In genomic region chr2:239380831-239381708, GRCh38 we compare ENCODE assay signal across 8 cellular contexts. TPM values are rescaled to one million over a fixed set of nuclear protein-coding genes. Genes with fewer than 3 reads are reported as not detected.
A peak's percentile ranks its signal among the peaks of the same experiment; 100 is the strongest.
DNase-seq lines count a peak whose midpoint lies in the region; ATAC-seq and TF ChIP-seq lines count a peak whose summit lies in the region.

No MANE protein-coding gene starts in this region.

- POLR2A ChIA-PET in HEK293T (lab: Yijun Ruan, JAX) = no interaction called here

- H3K36me3 Mint-ChIP-seq in activated T-helper 1 cell treated with anti-CD3 and anti-CD28 coated beads, Interleukin-12 subunit alpha, Interleukin-12 subunit beta, Interleukin-2, Interleukin-4 antibody, amounts not matched to agents 30 ng/mL and 10 ng/mL and 1 ng/mL, durations not matched to agents 14 hours and 24 hours and 36 hours (ENCODE audit: low read depth) = peaks cover 27% of the 10 kb centered on the region
- H3K36me3 Mint-ChIP-seq in memory B cell = peaks cover 3% of the 10 kb centered on the region
- H3K36me3 Mint-ChIP-seq in progenitor cell of endocrine pancreas (ENCODE audit: insufficient read depth) = peaks cover 2% of the 10 kb centered on the region

- peak; percentile 64 for DNase-seq in activated T-helper 1 cell treated with anti-CD3 and anti-CD28 coated beads, Interleukin-12 subunit alpha, Interleukin-12 subunit beta, Interleukin-2, Interleukin-4 antibody, amounts not matched to agents 30 ng/mL and 10 ng/mL and 1 ng/mL, durations not matched to agents 14 hours and 24 hours and 36 hours (ENCODE audit: low spot score)
- DNase-seq in memory B cell (ENCODE audit: low spot score in 2 of 2) = peak; percentile 52 to 63
- DNase-seq in stimulated activated naive CD8-positive, alpha-beta T cell treated with anti-CD3 and anti-CD28 coated beads, Interleukin-15, amount 100 ng/mL, for 72 hours = peak in 1 of 2 donors; percentile 50
- DNase-seq in HEK293T (ENCODE audit: extremely low spot score) = no peak
- no peak for DNase-seq in NCI-H128 (lab: John Stamatoyannopoulos, UW; ENCODE audit: unreplicated experiment)
- no peak for DNase-seq in progenitor cell of endocrine pancreas (ENCODE audit: low spot score, unreplicated experiment)

- CTCF ChIA-PET in HEK293T (lab: Yijun Ruan, JAX) = no interaction called here

- peak overlapping the region; percentile 94 for H3K27ac Mint-ChIP-seq in activated T-helper 1 cell treated with anti-CD3 and anti-CD28 coated beads, Interleukin-12 subunit alpha, Interleukin-12 subunit beta, Interleukin-2, Interleukin-4 antibody, amounts not matched to agents 30 ng/mL and 10 ng/mL and 1 ng/mL, durations not matched to agents 14 hours and 24 hours and 36 hours
- H3K27ac Mint-ChIP-seq in memory B cell (peak overlapping the region; percentile 98), progenitor cell of endocrine pancreas (no peak overlapping the region)
- peak overlapping the region; percentile 76 to 91 for H3K27ac Mint-ChIP-seq in stimulated activated naive CD8-positive, alpha-beta T cell treated with anti-CD3 and anti-CD28 coated beads, Interleukin-15, amount 100 ng/mL, for 72 hours

- peak overlapping the region; percentile 83 for H3K4me3 Mint-ChIP-seq in activated T-helper 1 cell treated with anti-CD3 and anti-CD28 coated beads, Interleukin-12 subunit alpha, Interleukin-12 subunit beta, Interleukin-2, Interleukin-4 antibody, amounts not matched to agents 30 ng/mL and 10 ng/mL and 1 ng/mL, durations not matched to agents 14 hours and 24 hours and 36 hours
- peak overlapping the region; percentile 92 for H3K4me3 Mint-ChIP-seq in memory B cell
- H3K4me3 Mint-ChIP-seq in stimulated activated naive CD8-positive, alpha-beta T cell treated with anti-CD3 and anti-CD28 coated beads, Interleukin-15, amount 100 ng/mL, for 72 hours = peak overlapping the region; percentile 89 to 92
- H3K4me3 Mint-ChIP-seq in progenitor cell of endocrine pancreas (ENCODE audit: low read depth) = no peak overlapping the region

- peaks cover 2% of the 10 kb centered on the region for H3K27me3 Mint-ChIP-seq in activated T-helper 1 cell treated with anti-CD3 and anti-CD28 coated beads, Interleukin-12 subunit alpha, Interleukin-12 subunit beta, Interleukin-2, Interleukin-4 antibody, amounts not matched to agents 30 ng/mL and 10 ng/mL and 1 ng/mL, durations not matched to agents 14 hours and 24 hours and 36 hours (ENCODE audit: insufficient read depth)
- H3K27me3 Mint-ChIP-seq in memory B cell (no peaks in the 10 kb centered on the region), progenitor cell of endocrine pancreas (no peaks in the 10 kb centered on the region)
- no peaks in the 10 kb centered on the region for H3K27me3 Mint-ChIP-seq in stimulated activated naive CD8-positive, alpha-beta T cell treated with anti-CD3 and anti-CD28 coated beads, Interleukin-15, amount 100 ng/mL, for 72 hours

- intact Hi-C loops in activated T-helper 1 cell treated with anti-CD3 and anti-CD28 coated beads, Interleukin-12 subunit alpha, Interleukin-12 subunit beta, Interleukin-2, Interleukin-4 antibody, amounts not matched to agents 30 ng/mL and 10 ng/mL and 1 ng/mL, durations not matched to agents 14 hours and 24 hours and 36 hours (cut with micrococcal nuclease) = loop anchor here (1.0 to 2.0 kb wide), 10 partner anchors 12 to 942 kb away; partner anchors contain the start of gene HDAC4

- peaks cover 38% of the 10 kb centered on the region for H3K4me1 Mint-ChIP-seq in activated T-helper 1 cell treated with anti-CD3 and anti-CD28 coated beads, Interleukin-12 subunit alpha, Interleukin-12 subunit beta, Interleukin-2, Interleukin-4 antibody, amounts not matched to agents 30 ng/mL and 10 ng/mL and 1 ng/mL, durations not matched to agents 14 hours and 24 hours and 36 hours (ENCODE audit: low read depth)
- H3K4me1 Mint-ChIP-seq in memory B cell (peaks cover 14% of the 10 kb centered on the region), progenitor cell of endocrine pancreas (ENCODE audit: low read depth) (no peaks in the 10 kb centered on the region)
- peaks cover 45% of the 10 kb centered on the region for H3K4me1 Mint-ChIP-seq in stimulated activated naive CD8-positive, alpha-beta T cell treated with anti-CD3 and anti-CD28 coated beads, Interleukin-15, amount 100 ng/mL, for 72 hours

- TF ChIP-seq CTCF in progenitor cell of endocrine pancreas (IDR thresholded peaks at IDR 0.05; ENCODE audit: unreplicated experiment) = no peak

- no peaks in the 10 kb centered on the region for H3K9me3 Mint-ChIP-seq in activated T-helper 1 cell treated with anti-CD3 and anti-CD28 coated beads, Interleukin-12 subunit alpha, Interleukin-12 subunit beta, Interleukin-2, Interleukin-4 antibody, amounts not matched to agents 30 ng/mL and 10 ng/mL and 1 ng/mL, durations not matched to agents 14 hours and 24 hours and 36 hours
- H3K9me3 Mint-ChIP-seq in memory B cell (no peaks in the 10 kb centered on the region), progenitor cell of endocrine pancreas (ENCODE audit: low read depth) (no peaks in the 10 kb centered on the region)
- no peaks in the 10 kb centered on the region for H3K9me3 Mint-ChIP-seq in stimulated activated naive CD8-positive, alpha-beta T cell treated with anti-CD3 and anti-CD28 coated beads, Interleukin-15, amount 100 ng/mL, for 72 hours

- ATAC-seq in GM19438 (IDR thresholded peaks at IDR 0.05; ENCODE audit: low read depth, unreplicated experiment) (peak; percentile 58), HG03520 (IDR thresholded peaks at IDR 0.05; ENCODE audit: unreplicated experiment) (peak; percentile 19), memory B cell (ENCODE audit: low read depth) (peak; percentile 70)
- ATAC-seq in stimulated activated naive CD8-positive, alpha-beta T cell treated with anti-CD3 and anti-CD28 coated beads, Interleukin-15, amount 100 ng/mL, for 72 hours = peak; percentile 87

TF ChIP-seq in HEK293T, 16 proteins besides CTCF, POLR2A, EP300 and RAD21:
- no peak for TF ChIP-seq SUZ12 (IDR thresholded peaks at IDR 0.05)
- no peak for TF ChIP-seq FOXM1 (IDR thresholded peaks at IDR 0.05; ENCODE audit: borderline replicate concordance)
- no peak for TF ChIP-seq FOXA1 (IDR thresholded peaks at IDR 0.05)
- no peak for TF ChIP-seq SP1 (IDR thresholded peaks at IDR 0.05)
- no peak for TF ChIP-seq NFRKB (IDR thresholded peaks at IDR 0.05)
- no peak for TF ChIP-seq ELF4 (IDR thresholded peaks at IDR 0.05)
- no peak for TF ChIP-seq BHLHE40 (IDR thresholded peaks at IDR 0.05; ENCODE audit: borderline replicate concordance)
- no peak for TF ChIP-seq ARNT (IDR thresholded peaks at IDR 0.05)
- TF ChIP-seq PKNOX1 (IDR thresholded peaks at IDR 0.05) = no peak
- TF ChIP-seq L3MBTL2 (conservative IDR thresholded peaks at IDR 0.05) = no peak
- TF ChIP-seq TARDBP (IDR thresholded peaks at IDR 0.05) = no peak
- TF ChIP-seq HDGF (IDR thresholded peaks at IDR 0.05; ENCODE audit: borderline replicate concordance) = no peak
- TF ChIP-seq LEF1 (IDR thresholded peaks at IDR 0.05; ENCODE audit: borderline replicate concordance) = no peak
- no peak for TF ChIP-seq FOXK2 (IDR thresholded peaks at IDR 0.05)
- no peak for TF ChIP-seq CTBP1 (IDR thresholded peaks at IDR 0.05; ENCODE audit: borderline replicate concordance)
- no peak for TF ChIP-seq ZNF384 (IDR thresholded peaks at IDR 0.05)

RNA-seq across cellular contexts. Expression of gene HDAC4, which starts 19.8 kb away (rescaled TPM):
- 41.3 and 42.1 TPM in 2 replicates for total RNA-seq in activated T-helper 1 cell treated with anti-CD3 and anti-CD28 coated beads, Interleukin-12 subunit alpha, Interleukin-12 subunit beta, Interleukin-2, Interleukin-4 antibody, amounts not matched to agents 30 ng/mL and 10 ng/mL and 1 ng/mL, durations not matched to agents 14 hours and 24 hours and 36 hours
- 38.4 and 46.2 TPM in 2 replicates for total RNA-seq in progenitor cell of endocrine pancreas

Comparison
In these comparisons a context has a peak if more than half of its experiments do, and no peak if none do; other contexts are left out.
1. ATAC-seq: peak in every context shown above with its lines; median percentile 87 in stimulated activated naive CD8-positive, alpha-beta T cell treated with anti-CD3 and anti-CD28 coated beads, Interleukin-15, amount 100 ng/mL, for 72 hours; 70 in memory B cell; 58 in GM19438; 19 in HG03520.
2. DNase-seq: peak in activated T-helper 1 cell treated with anti-CD3 and anti-CD28 coated beads, Interleukin-12 subunit alpha, Interleukin-12 subunit beta, Interleukin-2, Interleukin-4 antibody, amounts not matched to agents 30 ng/mL and 10 ng/mL and 1 ng/mL, durations not matched to agents 14 hours and 24 hours and 36 hours (single experiment) and memory B cell (2 of 2); none in HEK293T (single experiment), NCI-H128 (single experiment) and progenitor cell of endocrine pancreas (single experiment).